In genomic region chr3:159447841-159448240, GRCh38 we compare ENCODE assay signal across 7 cellular contexts.
"Had no signal": no experiment of that assay in that cellular context is flagged by ENCODE, and none has a peak within 500 bp of the region (broad histone marks: within the 10 kb centered on the region; RNA-seq: fewer than 3 reads in every experiment).

No MANE protein-coding gene starts in this region.

- FAIRE-seq: HepG2 had no signal

- H3K36me3 ChIP-seq: HAP-1 had no signal

- H3K4me3 ChIP-seq: GM23248, HAP-1 had no signal

- H3K4me1 ChIP-seq: HAP-1 had no signal

- DNase-seq: GM23248, GOT3, H7, HFFc6 had no signal

- H3K27ac ChIP-seq: GM23248 had no signal

- ATAC-seq: HCT116, HepG2 had no signal

- H3K9me3 ChIP-seq: HAP-1 had no signal
